In the genomic region with DNA sequence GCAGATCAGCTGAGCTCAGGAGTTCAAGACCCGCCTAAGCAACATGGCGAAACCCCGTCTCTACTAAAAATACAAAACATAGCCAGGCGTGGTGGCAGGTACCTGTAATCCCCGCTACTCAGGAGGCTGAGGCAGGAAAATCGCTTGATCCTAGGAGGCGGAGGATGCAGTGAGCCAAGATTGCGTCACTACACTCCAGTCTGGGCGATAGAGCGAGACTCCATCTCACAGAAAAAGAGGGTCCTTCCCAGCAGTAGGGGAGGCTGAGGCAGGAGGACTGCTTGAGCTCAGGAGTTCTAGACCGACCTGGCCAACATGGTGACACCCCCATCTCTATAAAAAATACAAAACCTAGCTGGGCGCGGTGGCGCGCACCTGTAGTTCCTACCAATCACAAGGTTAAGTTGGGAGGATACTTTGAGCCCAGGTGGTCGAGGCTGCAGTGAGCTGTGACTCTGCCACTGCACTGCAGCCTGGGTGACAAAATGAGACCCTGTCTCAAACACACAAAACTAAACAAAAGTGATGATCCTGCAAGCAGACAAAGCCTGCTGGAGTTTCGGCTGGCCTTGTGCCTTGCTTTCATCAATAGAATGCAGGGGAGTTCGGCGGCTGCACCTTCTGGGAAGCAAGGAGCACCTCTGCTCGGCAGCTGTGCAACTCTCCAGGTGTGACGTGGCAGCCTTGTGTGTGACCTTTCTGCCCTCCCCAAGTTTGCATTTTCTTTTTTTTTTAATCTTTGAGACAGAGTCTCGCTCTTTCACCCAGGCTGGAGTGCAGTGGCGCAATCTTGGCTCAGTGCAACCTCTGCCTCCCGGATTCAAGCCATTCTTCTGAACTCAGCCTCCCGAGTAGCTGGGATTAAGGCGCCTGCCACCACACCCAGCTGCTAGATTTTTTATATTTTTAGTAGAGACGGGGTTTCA, we compare ENCODE assay signal across 1 cellular context.
TF ChIP-seq lines count a peak whose summit lies in the region.

No MANE protein-coding gene starts in this region.

TF ChIP-seq in H1, 55 proteins besides CTCF, POLR2A, EP300 and RAD21:
- TF ChIP-seq, protein P1, sequence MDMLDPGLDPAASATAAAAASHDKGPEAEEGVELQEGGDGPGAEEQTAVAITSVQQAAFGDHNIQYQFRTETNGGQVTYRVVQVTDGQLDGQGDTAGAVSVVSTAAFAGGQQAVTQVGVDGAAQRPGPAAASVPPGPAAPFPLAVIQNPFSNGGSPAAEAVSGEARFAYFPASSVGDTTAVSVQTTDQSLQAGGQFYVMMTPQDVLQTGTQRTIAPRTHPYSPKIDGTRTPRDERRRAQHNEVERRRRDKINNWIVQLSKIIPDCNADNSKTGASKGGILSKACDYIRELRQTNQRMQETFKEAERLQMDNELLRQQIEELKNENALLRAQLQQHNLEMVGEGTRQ (IDR thresholded peaks at IDR 0.05; ENCODE audit: low read length) = no peak
- peak; percentile 19; the same call in 1 of the 2 replicates for TF ChIP-seq CEBPB (IDR thresholded peaks at IDR 0.05; ENCODE audit: low read depth, low read length)
